Comparison of ENCODE assay signal across 8 cellular contexts in genomic region chr10:101018600-101019439, GRCh38. TPM values are rescaled to one million over a fixed set of nuclear protein-coding genes. Genes with fewer than 3 reads are reported as not detected.
A peak's percentile ranks its signal among the peaks of the same experiment; 100 is the strongest.
DNase-seq lines count a peak whose midpoint lies in the region; ATAC-seq and TF ChIP-seq lines count a peak whose summit lies in the region.

No MANE protein-coding gene starts in this region.

- peak; percentile 62 for TF ChIP-seq CTCF in RWPE1 (conservative IDR thresholded peaks at IDR 0.05; ENCODE audit: low read depth)
- peak; percentile 92 for TF ChIP-seq CTCF in foreskin keratinocyte (conservative IDR thresholded peaks at IDR 0.05)
- TF ChIP-seq CTCF in tibial artery (IDR thresholded peaks at IDR 0.05), result peak; percentile 46 to 67

- no peaks in the 10 kb centered on the region for H3K36me3 ChIP-seq in neuronal stem cell (replicated peaks in 1 of 2; ENCODE audit: control insufficient read depth in 2 of 2, insufficient read depth in 2 of 2, low read length in 2 of 2)
- no peaks in the 10 kb centered on the region for H3K36me3 ChIP-seq in tibial artery

- no peak overlapping the region for H2AK5ac ChIP-seq in neuronal stem cell (ENCODE audit: low read depth, low read length)

- intact Hi-C loops in tibial artery (cut with DNase I; ENCODE audit: low total_unique reads), result no loop called here

- no CpG with 5 or more reads among the region's 45 CpGs for WGBS in neuronal stem cell (ENCODE audit: extremely low coverage in 2 of 2, insufficient read length in 2 of 2, insufficient replicate concordance in 1 of 2), 2 donors

- H3K27me3 ChIP-seq in foreskin keratinocyte, result peaks cover 12% of the 10 kb centered on the region
- peaks cover 10 to 73% (median 40%) of the 10 kb centered on the region in 3 experiments for H3K27me3 ChIP-seq in neuronal stem cell (ENCODE audit: control insufficient read depth in 3 of 3, insufficient read depth in 3 of 3, low read depth in 1 of 3, low read length in 3 of 3)
- peaks cover 0 to 54% of the 10 kb centered on the region in 2 donors for H3K27me3 ChIP-seq in tibial artery

- no peak overlapping the region for H2BK120ac ChIP-seq in neuronal stem cell (ENCODE audit: low read depth, low read length)

- no peak overlapping the region for H3K4ac ChIP-seq in neuronal stem cell (ENCODE audit: low read length)

- no peak overlapping the region for H2BK15ac ChIP-seq in neuronal stem cell (ENCODE audit: low read length)

- peak overlapping the region; percentile 74 for H3K9ac ChIP-seq in neuronal stem cell (ENCODE audit: low read depth, low read length, poor library complexity)

- H4K8ac ChIP-seq in neuronal stem cell (ENCODE audit: low read depth, low read length), result peak overlapping the region; percentile 74

- ATAC-seq in foreskin keratinocyte (peak; percentile 75), GM18517 (IDR thresholded peaks at IDR 0.05; ENCODE audit: unreplicated experiment) (no peak)

- H2BK12ac ChIP-seq in neuronal stem cell (ENCODE audit: low read length), result no peak overlapping the region

- H3K79me1 ChIP-seq in neuronal stem cell (ENCODE audit: low read depth, low read length), result peaks cover 1% of the 10 kb centered on the region

- H3K4me2 ChIP-seq in neuronal stem cell (ENCODE audit: insufficient read depth, low read length, poor library complexity, severe bottlenecking), result peak overlapping the region; percentile 43

- no peaks in the 10 kb centered on the region for H3K4me1 ChIP-seq in foreskin keratinocyte
- H3K4me1 ChIP-seq in neuronal stem cell (ENCODE audit: control insufficient read depth in 2 of 2, insufficient read depth in 1 of 2, low read depth in 1 of 2, low read length in 2 of 2), result peaks cover 7% of the 10 kb centered on the region in 2 donors
- peaks cover 0 to 12% (median 6%) of the 10 kb centered on the region in 4 donors for H3K4me1 ChIP-seq in tibial artery

- H3K18ac ChIP-seq in neuronal stem cell (ENCODE audit: low read length), result peak overlapping the region; percentile 60

- peak overlapping the region; percentile 0 for H3K23ac ChIP-seq in neuronal stem cell (ENCODE audit: low read depth, low read length, poor library complexity)

- H4K91ac ChIP-seq in neuronal stem cell (ENCODE audit: low read depth, low read length, poor library complexity), result no peak overlapping the region

- H2BK5ac ChIP-seq in neuronal stem cell (ENCODE audit: low read length), result no peak overlapping the region

- POLR2A ChIA-PET in RWPE1 (lab: Yijun Ruan, JAX; ENCODE audit: low non-redundant PET), result interaction anchor here (0.6 kb wide), 1 partner anchor 8 kb away, joined by 3 read pairs; no protein-coding TSS in a partner anchor

- H3K14ac ChIP-seq in neuronal stem cell (ENCODE audit: low read length), result peak overlapping the region; percentile 95

- H3K27ac ChIP-seq in RWPE1 (no peak overlapping the region), foreskin keratinocyte (no peak overlapping the region), neuronal stem cell (replicated peaks; ENCODE audit: low read length) (no peak overlapping the region), tibial artery (no peak overlapping the region)

- H3K4me3 ChIP-seq in neuronal stem cell (ENCODE audit: low read length in 2 of 2) (peak overlapping the region in 1 of 2 donors; percentile 7), tibial artery (no peak overlapping the region)

- CTCF ChIA-PET in RWPE1 (lab: Yijun Ruan, JAX), result interaction anchor here (0.6 to 1.7 kb wide), 16 partner anchors 9 to 348 kb away, joined by 3 to 8 read pairs (median 4); partner anchors contain the start of genes LZTS2, PDZD7 and SFXN3

- DNase-seq in D341Med (ENCODE audit: low spot score), result peak; percentile 88
- peak; percentile 75 for DNase-seq in HT1080 (ENCODE audit: low read depth)
- no peak for DNase-seq in RWPE1 (ENCODE audit: low spot score)
- peak; percentile 60 for DNase-seq in activated effector memory CD4-positive, alpha-beta T cell treated with Interleukin-2 at 50 U/mL for 16 hours
- peak in 1 of 2 donors; percentile 52 for DNase-seq in foreskin keratinocyte
- no peak for DNase-seq in neuronal stem cell (ENCODE audit: low spot score)
- DNase-seq in tibial artery, result peak; percentile 74 to 83

- H3K9me3 ChIP-seq in neuronal stem cell (replicated peaks in 1 of 2; ENCODE audit: control insufficient read depth in 2 of 2, insufficient read depth in 1 of 2, low read depth in 1 of 2, low read length in 2 of 2), result peaks cover 0 to 2% of the 10 kb centered on the region in 2 donors
- H3K9me3 ChIP-seq in tibial artery, result no peaks in the 10 kb centered on the region

- H2AFZ ChIP-seq in neuronal stem cell (ENCODE audit: low read length), result peak overlapping the region; percentile 79

RNA-seq across cellular contexts. Expression of gene PDZD7, which starts 12.1 kb away (rescaled TPM):
- total RNA-seq in HT1080 (2014; rRNA removed; shearing (Covaris generic)), result 0.80 and 1.6 TPM in 2 replicates
- polyA plus RNA-seq in HT1080 (2015; cell fraction: cytosol; rRNA removed), result 1.2 and 1.3 TPM in 2 replicates
- polyA plus RNA-seq in HT1080 (2015; cell fraction: nucleus; rRNA removed), result 2.8 and 4.4 TPM in 2 replicates
- 0.85 TPM in 2 replicates for total RNA-seq in foreskin keratinocyte
- polyA plus RNA-seq in foreskin keratinocyte, result 0.61 and 0.82 TPM in 2 replicates
- 0.29 TPM for polyA plus RNA-seq in neuronal stem cell (2013, experiment 1 of 2)
- polyA plus RNA-seq in neuronal stem cell (2013, experiment 2 of 2), result 0.33 TPM

RNA-seq across cellular contexts. Expression of gene SFXN3, which starts 12.2 kb away (rescaled TPM):
- total RNA-seq in HT1080 (2014; rRNA removed; shearing (Covaris generic)), result 70.2 and 76.3 TPM in 2 replicates
- 49.4 and 49.8 TPM in 2 replicates for polyA plus RNA-seq in HT1080 (2015; cell fraction: cytosol; rRNA removed)
- polyA plus RNA-seq in HT1080 (2015; cell fraction: nucleus; rRNA removed), result 160 and 189 TPM in 2 replicates
- 38.8 and 46.0 TPM in 2 replicates for total RNA-seq in foreskin keratinocyte
- 24.1 and 27.9 TPM in 2 replicates for polyA plus RNA-seq in foreskin keratinocyte
- polyA plus RNA-seq in neuronal stem cell (2013, experiment 1 of 2), result 0.06 TPM
- 0.11 TPM for polyA plus RNA-seq in neuronal stem cell (2013, experiment 2 of 2)

RNA-seq across cellular contexts. Expression of gene LZTS2, which starts 19.2 kb away (rescaled TPM):
- 51.8 and 62.1 TPM in 2 replicates for total RNA-seq in HT1080 (2014; rRNA removed; shearing (Covaris generic))
- polyA plus RNA-seq in HT1080 (2015; cell fraction: cytosol; rRNA removed), result 44.8 and 46.6 TPM in 2 replicates
- polyA plus RNA-seq in HT1080 (2015; cell fraction: nucleus; rRNA removed), result 73.4 and 79.0 TPM in 2 replicates
- total RNA-seq in foreskin keratinocyte, result 38.0 and 39.8 TPM in 2 replicates
- 30.5 and 30.9 TPM in 2 replicates for polyA plus RNA-seq in foreskin keratinocyte
- polyA plus RNA-seq in neuronal stem cell (2013, experiment 1 of 2), result 75.1 TPM
- polyA plus RNA-seq in neuronal stem cell (2013, experiment 2 of 2), result 76.2 TPM

RNA-seq across cellular contexts. Expression of gene TWNK, which starts 31.5 kb away (rescaled TPM):
- 29.8 and 35.9 TPM in 2 replicates for total RNA-seq in HT1080 (2014; rRNA removed; shearing (Covaris generic))
- polyA plus RNA-seq in HT1080 (2015; cell fraction: cytosol; rRNA removed), result 23.1 and 25.3 TPM in 2 replicates
- 32.6 and 36.7 TPM in 2 replicates for polyA plus RNA-seq in HT1080 (2015; cell fraction: nucleus; rRNA removed)
- 15.8 and 17.2 TPM in 2 replicates for total RNA-seq in foreskin keratinocyte
- 11.6 and 13.8 TPM in 2 replicates for polyA plus RNA-seq in foreskin keratinocyte
- polyA plus RNA-seq in neuronal stem cell (2013, experiment 1 of 2), result 7.5 TPM
- polyA plus RNA-seq in neuronal stem cell (2013, experiment 2 of 2), result 7.0 TPM

RNA-seq across cellular contexts. Expression of gene MRPL43, which starts 31.5 kb away (rescaled TPM):
- total RNA-seq in HT1080 (2014; rRNA removed; shearing (Covaris generic)), result 120 and 146 TPM in 2 replicates
- 124 and 133 TPM in 2 replicates for polyA plus RNA-seq in HT1080 (2015; cell fraction: cytosol; rRNA removed)
- 73.2 and 82.2 TPM in 2 replicates for polyA plus RNA-seq in HT1080 (2015; cell fraction: nucleus; rRNA removed)
- total RNA-seq in foreskin keratinocyte, result 81.4 and 88.5 TPM in 2 replicates
- 107 and 114 TPM in 2 replicates for polyA plus RNA-seq in foreskin keratinocyte
- 72.6 TPM for polyA plus RNA-seq in neuronal stem cell (2013, experiment 1 of 2)
- polyA plus RNA-seq in neuronal stem cell (2013, experiment 2 of 2), result 69.4 TPM

Comparison
In these comparisons a context has a peak if more than half of its experiments do, and no peak if none do; other contexts are left out.
1. DNase-seq: peak in D341Med (single experiment), HT1080 (single experiment), activated effector memory CD4-positive, alpha-beta T cell treated with Interleukin-2 at 50 U/mL for 16 hours (single experiment) and tibial artery (2 of 2); none in RWPE1 (single experiment) and neuronal stem cell (single experiment).
2. Peak in every context shown above with its lines, with median percentiles within 50 percentile points of each other: CTCF ChIP-seq.